In genomic region chr4:155530857-155531256, GRCh38 we compare ENCODE assay signal across 22 cellular contexts.
DNase-seq lines count a peak whose midpoint lies in the region; ATAC-seq and TF ChIP-seq lines count a peak whose summit lies in the region.
"Had no signal": no experiment of that assay in that cellular context is flagged by ENCODE, and none has a peak within 500 bp of the region (broad histone marks: within the 10 kb centered on the region; RNA-seq: fewer than 3 reads in every experiment).

No MANE protein-coding gene starts in this region.

- no peaks in the 10 kb centered on the region for H3K9me3 ChIP-seq in breast epithelium
- H3K9me3 ChIP-seq: BLaER1 treated with 17β-estradiol and CSF1 and Interleukin-3, amounts not matched to agents 10 nM and 100 nM; Caco-2 had no signal

- peaks cover 0 to 7% of the 10 kb centered on the region in 2 donors for H3K4me1 ChIP-seq in breast epithelium
- H3K4me1 ChIP-seq: Caco-2 had no signal

- ATAC-seq in left colon = no peak
- ATAC-seq in HG03439 (IDR thresholded peaks at IDR 0.05; ENCODE audit: unreplicated experiment) = no peak
- ATAC-seq: CD8-positive, alpha-beta T cell; Panc1; T-cell had no signal

- H3K27me3 ChIP-seq in breast epithelium = no peaks in the 10 kb centered on the region
- H3K27me3 ChIP-seq: BLaER1 treated with 17β-estradiol and CSF1 and Interleukin-3, amounts not matched to agents 10 nM and 100 nM had no signal

- DNase-seq in breast epithelium (ENCODE audit: low spot score in 2 of 2) (no peak), MCF 10A (ENCODE audit: unreplicated experiment) (no peak), NCI-H748 treated with DMSO at 0.1 percent for 48 hours (lab: John Stamatoyannopoulos, UW) (peak; percentile 62), epithelial cell of esophagus (ENCODE audit: low read depth) (peak; percentile 67), NCI-H2081 treated with DMSO at 0.1 percent for 48 hours (lab: John Stamatoyannopoulos, UW) (no peak), NCI-H226 (no peak), left colon (no peak)
- DNase-seq: AML-193; Caco-2; CD8-positive, alpha-beta T cell; DMS 273 treated with DMSO at 0.1 percent for 48 hours; IMR-90; KG1; NCI-H1694; NCI-H2029 treated with DMSO at 0.1 percent for 48 hours; NCI-H2171; SHP77; T-cell had no signal

- intact Hi-C loops in breast epithelium (cut with DNase I; ENCODE audit: low total_unique reads) = no loop called here
- intact Hi-C loops in MCF 10A (cut with micrococcal nuclease) = no loop called here
- intact Hi-C loops in left colon (cut with DNase I, micrococcal nuclease) = no loop called here

- no peaks in the 10 kb centered on the region for H3K36me3 Mint-ChIP-seq in MCF 10A (ENCODE audit: insufficient read depth, unreplicated experiment)
- H3K36me3 Mint-ChIP-seq: CD8-positive, alpha-beta T cell; T-cell had no signal

- no peak overlapping the region for H3K27ac Mint-ChIP-seq in MCF 10A (ENCODE audit: low read depth, unreplicated experiment)
- H3K27ac Mint-ChIP-seq: CD8-positive, alpha-beta T cell; T-cell had no signal

- BruUV-seq in MCF 10A (replicated peaks; lab: Mats Ljungman, UMichigan) = no TSS peak

- H3K4me3 ChIP-seq in breast epithelium (no peak overlapping the region), epithelial cell of esophagus (ENCODE audit: low read length) (no peak overlapping the region)
- H3K4me3 ChIP-seq: BLaER1 treated with 17β-estradiol and CSF1 and Interleukin-3, amounts not matched to agents 10 nM and 100 nM had no signal

- H3K36me3 ChIP-seq in breast epithelium = no peaks in the 10 kb centered on the region
- H3K36me3 ChIP-seq: BLaER1 treated with 17β-estradiol and CSF1 and Interleukin-3, amounts not matched to agents 10 nM and 100 nM had no signal

- peak overlapping the region; percentile 22 to 56 for H3K27ac ChIP-seq in breast epithelium
- H3K27ac ChIP-seq: BLaER1 treated with 17β-estradiol and CSF1 and Interleukin-3, amounts not matched to agents 10 nM and 100 nM; RWPE1 had no signal

- no peaks in the 10 kb centered on the region for H3K9me3 Mint-ChIP-seq in MCF 10A (ENCODE audit: unreplicated experiment)
- H3K9me3 Mint-ChIP-seq: CD8-positive, alpha-beta T cell; T-cell had no signal

- CTCF ChIA-PET in MCF 10A (lab: Yijun Ruan, JAX) = no interaction called here

- no peak overlapping the region for H3K4me3 Mint-ChIP-seq in MCF 10A (ENCODE audit: unreplicated experiment)
- H3K4me3 Mint-ChIP-seq: CD8-positive, alpha-beta T cell; T-cell had no signal

- peaks cover 5% of the 10 kb centered on the region for H3K4me1 Mint-ChIP-seq in MCF 10A (ENCODE audit: insufficient read depth, unreplicated experiment)

- no peak for TF ChIP-seq CTCF in breast epithelium (IDR thresholded peaks at IDR 0.05)
- TF ChIP-seq CTCF in MCF 10A (IDR thresholded peaks at IDR 0.05; ENCODE audit: unreplicated experiment) = no peak
- no peak for TF ChIP-seq CTCF in epithelial cell of esophagus (IDR thresholded peaks at IDR 0.05; ENCODE audit: insufficient read depth, low read depth, low read length, missing control alignments)

- TF ChIP-seq POLR2A in breast epithelium (IDR thresholded peaks at IDR 0.05) = no peak

- POLR2A ChIA-PET in MCF 10A (lab: Yijun Ruan, JAX) = no interaction called here

- no peaks in the 10 kb centered on the region for H3K27me3 Mint-ChIP-seq in MCF 10A (ENCODE audit: insufficient read depth, unreplicated experiment)

Comparison
In these comparisons a context has a peak if more than half of its experiments do, and no peak if none do; other contexts are left out.
1. DNase-seq: peak in NCI-H748 treated with DMSO at 0.1 percent for 48 hours (single experiment) and epithelial cell of esophagus (single experiment); none in breast epithelium (0 of 2), MCF 10A (single experiment), NCI-H2081 treated with DMSO at 0.1 percent for 48 hours (single experiment), NCI-H226 (single experiment) and left colon (0 of 2).